1 cellular context compared by ENCODE assay signal in genomic region chr12:108508243-108508642, GRCh38.
TF ChIP-seq lines count a peak whose summit lies in the region.

No MANE protein-coding gene starts in this region.

TF ChIP-seq in GM12878, 131 proteins besides CTCF, POLR2A, EP300 and RAD21:
- no peak for TF ChIP-seq ELK1 (IDR thresholded peaks at IDR 0.05; ENCODE audit: low read depth, low read length)
- no peak for TF ChIP-seq SIX5 (IDR thresholded peaks at IDR 0.05; ENCODE audit: low read depth, low read length, severe bottlenecking)
- TF ChIP-seq HCFC1 (IDR thresholded peaks at IDR 0.05; ENCODE audit: low read length): no peak
- TF ChIP-seq CBFB (IDR thresholded peaks at IDR 0.05; ENCODE audit: low read depth): no peak
- no peak for TF ChIP-seq KLF5 (IDR thresholded peaks at IDR 0.05; ENCODE audit: partially characterized antibody)
- no peak for TF ChIP-seq SUPT20H (IDR thresholded peaks at IDR 0.05; ENCODE audit: borderline replicate concordance, control insufficient read depth, low read depth, low read length)
- TF ChIP-seq CHD1 (IDR thresholded peaks at IDR 0.05; ENCODE audit: low read depth, low read length): no peak
- no peak for TF ChIP-seq TCF7 (IDR thresholded peaks at IDR 0.05; ENCODE audit: borderline replicate concordance)
- TF ChIP-seq RBBP5 (conservative IDR thresholded peaks at IDR 0.05): no peak
- TF ChIP-seq CUX1 (IDR thresholded peaks at IDR 0.05; ENCODE audit: insufficient replicate concordance, low read depth, low read length): no peak
- no peak for TF ChIP-seq SMAD1 (IDR thresholded peaks at IDR 0.05; ENCODE audit: low read depth, partially characterized antibody)
- no peak for TF ChIP-seq GABPA (IDR thresholded peaks at IDR 0.05; ENCODE audit: low read depth)
- TF ChIP-seq KAT2A (conservative IDR thresholded peaks at IDR 0.05; ENCODE audit: control insufficient read depth, low read depth, low read length): no peak
- no peak for TF ChIP-seq SUZ12 (IDR thresholded peaks at IDR 0.05; ENCODE audit: unreplicated experiment)
- TF ChIP-seq PRDM15 (CRISPR knock-in tag; IDR thresholded peaks at IDR 0.05): no peak
- TF ChIP-seq CHD4 (IDR thresholded peaks at IDR 0.05): no peak
- TF ChIP-seq HDGF (IDR thresholded peaks at IDR 0.05): no peak
- TF ChIP-seq ZBTB11 (CRISPR knock-in tag; IDR thresholded peaks at IDR 0.05): no peak
- TF ChIP-seq PML (IDR thresholded peaks at IDR 0.05; ENCODE audit: low read length): no peak
